In genomic region chr2:43340945-43341356, GRCh38 we compare ENCODE assay signal across 11 cellular contexts.
DNase-seq lines count a peak whose midpoint lies in the region; ATAC-seq, FAIRE-seq and TF ChIP-seq lines count a peak whose summit lies in the region.
"Had no signal": no experiment of that assay in that cellular context is flagged by ENCODE, and none has a peak within 500 bp of the region (broad histone marks: within the 10 kb centered on the region; RNA-seq: fewer than 3 reads in every experiment).

No MANE protein-coding gene starts in this region.

- TF ChIP-seq CTCF in choroid plexus epithelial cell (conservative IDR thresholded peaks at IDR 0.05; ENCODE audit: low read depth, low read length) (no peak), tibial artery (IDR thresholded peaks at IDR 0.05) (no peak)

- H3K27me3 Mint-ChIP-seq in CD4-positive, alpha-beta memory T cell: no peaks in the 10 kb centered on the region

- peaks cover 0 to 1% (median under 1%) of the 10 kb centered on the region in 4 donors for H3K4me1 Mint-ChIP-seq in CD4-positive, alpha-beta memory T cell

- H3K4me3 ChIP-seq in choroid plexus epithelial cell (ENCODE audit: low read depth, low read length) (no peak overlapping the region), tibial artery (no peak overlapping the region)
- no peak overlapping the region for H3K4me3 ChIP-seq in CD4-positive, alpha-beta memory T cell (ENCODE audit: low read length in 2 of 2)

- H3K9me3 ChIP-seq in tibial artery: no peaks in the 10 kb centered on the region
- H3K9me3 ChIP-seq in CD4-positive, alpha-beta memory T cell (ENCODE audit: control insufficient read depth in 1 of 2, low read length in 2 of 2): no peaks in the 10 kb centered on the region

- POLR2A ChIA-PET in CD4-positive, alpha-beta memory T cell (lab: Charles Lee; ENCODE audit: partially characterized antibody): interaction anchor here (0.9 kb wide), 1 partner anchor 11 kb away, joined by 3 read pairs; no protein-coding TSS in a partner anchor

- H3K36me3 Mint-ChIP-seq in CD4-positive, alpha-beta memory T cell: peaks cover 60 to 63% of the 10 kb centered on the region in 2 donors

- peak overlapping the region; percentile 76 to 83 for H3K27ac ChIP-seq in tibial artery
- H3K27ac ChIP-seq in CD4-positive, alpha-beta memory T cell (ENCODE audit: low read depth, low read length): no peak overlapping the region

- H3K4me1 ChIP-seq in tibial artery: peaks cover 3 to 81% (median 61%) of the 10 kb centered on the region in 4 donors
- no peaks in the 10 kb centered on the region for H3K4me1 ChIP-seq in CD4-positive, alpha-beta memory T cell (ENCODE audit: insufficient read depth, low read length)

- intact Hi-C loops in tibial artery (cut with DNase I; ENCODE audit: low total_unique reads): loop anchor here (10.0 kb wide), 1 partner anchor 54 kb away; no protein-coding TSS in a partner anchor
- intact Hi-C loops in CD4-positive, alpha-beta memory T cell (cut with micrococcal nuclease): no loop called here

- CTCF ChIA-PET in CD4-positive, alpha-beta memory T cell (lab: Charles Lee; ENCODE audit: partially characterized antibody): interaction anchor here (0.9 to 1.0 kb wide), 2 partner anchors 28 to 144 kb away, joined by 3 read pairs; no protein-coding TSS in a partner anchor

- no peaks in the 10 kb centered on the region for H3K36me3 ChIP-seq in tibial artery
- no peaks in the 10 kb centered on the region for H3K36me3 ChIP-seq in CD4-positive, alpha-beta memory T cell (ENCODE audit: insufficient read depth, low read length)

- DNase-seq in HTR-8/SVneo (ENCODE audit: insufficient read length, low spot score): peak; percentile 64
- DNase-seq in choroid plexus epithelial cell (ENCODE audit: low read depth): peak; percentile 77
- DNase-seq in kidney glomerular epithelial cell (lab: John Stamatoyannopoulos, UW): peak; percentile 72
- DNase-seq in tibial artery: no peak
- no peak for DNase-seq in stimulated activated CD4-positive, alpha-beta T cell treated with anti-CD3 and anti-CD28 coated beads, Interleukin-1b, Interleukin-23, amount 100 ng/mL, for 48 hours
- DNase-seq in NCI-H2081 treated with DMSO at 0.1 percent for 48 hours (lab: John Stamatoyannopoulos, UW): no peak
- no peak for DNase-seq in CD4-positive, alpha-beta memory T cell
- DNase-seq: activated CD8-positive, alpha-beta memory T cell treated with anti-CD3 and anti-CD28 coated beads for 24 hours; NCI-H1048; retina had no signal

- FAIRE-seq in HTR-8/SVneo (lab: Jason Lieb, UNC): peak; percentile 40

- no peak overlapping the region for H3K4me3 Mint-ChIP-seq in CD4-positive, alpha-beta memory T cell

- no peaks in the 10 kb centered on the region for H3K27me3 ChIP-seq in tibial artery
- no peaks in the 10 kb centered on the region for H3K27me3 ChIP-seq in CD4-positive, alpha-beta memory T cell (ENCODE audit: insufficient read depth, low read length)

- no peak for ATAC-seq in GM21367 (IDR thresholded peaks at IDR 0.05; ENCODE audit: unreplicated experiment)

- no peak overlapping the region for H3K27ac Mint-ChIP-seq in CD4-positive, alpha-beta memory T cell

- H3K9me3 Mint-ChIP-seq in CD4-positive, alpha-beta memory T cell: no peaks in the 10 kb centered on the region

Comparison
In these comparisons a context has a peak if more than half of its experiments do, and no peak if none do; other contexts are left out.
1. DNase-seq: peak in HTR-8/SVneo (single experiment), choroid plexus epithelial cell (single experiment) and kidney glomerular epithelial cell (single experiment); none in tibial artery (0 of 2), stimulated activated CD4-positive, alpha-beta T cell treated with anti-CD3 and anti-CD28 coated beads, Interleukin-1b, Interleukin-23, amount 100 ng/mL, for 48 hours (single experiment), NCI-H2081 treated with DMSO at 0.1 percent for 48 hours (single experiment) and CD4-positive, alpha-beta memory T cell (0 of 5).